21 cellular contexts compared by ENCODE assay signal in the genomic region with DNA sequence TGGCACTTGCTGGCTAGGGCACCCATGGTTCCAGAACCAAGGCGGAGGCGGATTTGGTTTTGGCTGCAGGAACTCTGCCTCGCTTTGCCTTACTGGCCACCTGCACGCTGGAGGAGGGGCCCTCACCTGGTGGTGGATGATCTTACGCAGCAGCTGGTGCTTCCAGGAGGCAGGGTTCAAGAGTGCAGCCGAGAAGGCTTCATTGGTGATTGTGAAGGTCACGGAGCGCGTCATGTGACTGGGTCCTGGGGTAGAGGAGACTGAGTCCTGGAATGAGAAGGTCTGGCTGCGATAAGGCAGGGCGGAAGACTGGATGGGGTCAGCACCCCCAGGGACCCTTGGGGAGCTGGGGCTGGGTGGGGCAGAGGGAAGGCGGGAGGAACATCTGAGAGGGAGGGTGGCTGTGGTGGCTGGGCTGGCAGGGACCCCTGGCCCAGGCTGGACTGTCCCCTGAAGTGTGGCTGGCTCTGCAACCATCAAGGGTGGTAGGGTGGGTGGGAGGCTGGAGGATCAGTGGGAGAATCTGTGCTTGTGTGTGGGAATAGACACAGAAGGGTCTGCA. TPM values are rescaled to one million over a fixed set of nuclear protein-coding genes. Genes with fewer than 3 reads are reported as not detected.
DNase-seq lines count a peak whose midpoint lies in the region; ATAC-seq, FAIRE-seq and TF ChIP-seq lines count a peak whose summit lies in the region.
"Had no signal": no experiment of that assay in that cellular context is flagged by ENCODE, and none has a peak within 500 bp of the region (broad histone marks: within the 10 kb centered on the region; RNA-seq: fewer than 3 reads in every experiment).

No MANE protein-coding gene starts in this region.

- ATAC-seq in left cardiac atrium (no peak), RWPE2 (ENCODE audit: low read depth) (no peak), esophagus mucosa (no peak)
- ATAC-seq: A549, GM12878, K562 had no signal

- peak overlapping the region; percentile 57 for H3K23ac ChIP-seq in neuronal stem cell (ENCODE audit: low read depth, low read length, poor library complexity)

- H3K4me2 ChIP-seq in neuronal stem cell (ENCODE audit: insufficient read depth, low read length, poor library complexity, severe bottlenecking), result no peak overlapping the region
- H3K4me2 ChIP-seq: A549, BLaER1 had no signal

- no peak overlapping the region for H2AK5ac ChIP-seq in neuronal stem cell (ENCODE audit: low read depth, low read length)

- H3K27ac ChIP-seq in RWPE2 (ENCODE audit: poor library complexity, severe bottlenecking) (no peak overlapping the region), neuronal stem cell (replicated peaks; ENCODE audit: low read length) (no peak overlapping the region)
- H3K27ac ChIP-seq: A549, BLaER1 had no signal

- no peak overlapping the region for H2AFZ ChIP-seq in neuronal stem cell (ENCODE audit: low read length)

- no peak overlapping the region for H3K9ac ChIP-seq in neuronal stem cell (ENCODE audit: low read depth, low read length, poor library complexity)
- H3K9ac ChIP-seq: BLaER1 had no signal

- H3K18ac ChIP-seq in neuronal stem cell (ENCODE audit: low read length), result peak overlapping the region; percentile 44

- DNase-seq in cardiac septum (ENCODE audit: low spot score), result peak; percentile 31
- no peak for DNase-seq in left cardiac atrium
- DNase-seq in RWPE2 (ENCODE audit: low spot score), result peak; percentile 65
- no peak for DNase-seq in neuronal stem cell (ENCODE audit: low spot score)
- no peak for DNase-seq in urothelium cell line (ENCODE audit: low spot score)
- DNase-seq in pons (ENCODE audit: low spot score), result no peak
- DNase-seq in GM19240 (ENCODE audit: insufficient read length, low spot score), result no peak
- DNase-seq: CD4-positive, alpha-beta memory T cell; EL; NCI-H1105; NCI-H2081; NCI-H774; SIG-M5 had no signal

- no peak overlapping the region for H2BK15ac ChIP-seq in neuronal stem cell (ENCODE audit: low read length)

- no peaks in the 10 kb centered on the region for H3K4me1 ChIP-seq in RWPE2 (ENCODE audit: insufficient read depth, poor library complexity, severe bottlenecking)
- peaks cover 5 to 6% of the 10 kb centered on the region in 2 donors for H3K4me1 ChIP-seq in neuronal stem cell (ENCODE audit: control insufficient read depth in 2 of 2, insufficient read depth in 1 of 2, low read depth in 1 of 2, low read length in 2 of 2)

- H3K4me3 ChIP-seq in RWPE2 (ENCODE audit: severe bottlenecking), result no peak overlapping the region
- no peak overlapping the region for H3K4me3 ChIP-seq in neuronal stem cell (ENCODE audit: low read length in 2 of 2)
- H3K4me3 ChIP-seq: A549, BLaER1, GM12878, K562 had no signal

- no CpG with 5 or more reads among the region's 12 CpGs for WGBS in neuronal stem cell (ENCODE audit: extremely low coverage in 2 of 2, insufficient read length in 2 of 2, insufficient replicate concordance in 1 of 2), 2 donors

- H3K9me3 ChIP-seq in RWPE2 (ENCODE audit: severe bottlenecking) (no peaks in the 10 kb centered on the region), neuronal stem cell (replicated peaks in 1 of 2; ENCODE audit: control insufficient read depth in 2 of 2, insufficient read depth in 1 of 2, low read depth in 1 of 2, low read length in 2 of 2) (peaks cover 0 to 2% of the 10 kb centered on the region in 2 donors)
- H3K9me3 ChIP-seq: A549, BLaER1 had no signal

- TF ChIP-seq CTCF in RWPE2 (IDR thresholded peaks at IDR 0.05; ENCODE audit: poor library complexity, severe bottlenecking), result no peak

- no peak overlapping the region for H3K14ac ChIP-seq in neuronal stem cell (ENCODE audit: low read length)

- H4K8ac ChIP-seq in neuronal stem cell (ENCODE audit: low read depth, low read length), result no peak overlapping the region

- no peak overlapping the region for H2BK120ac ChIP-seq in neuronal stem cell (ENCODE audit: low read depth, low read length)

- peaks cover 3% of the 10 kb centered on the region for H3K79me1 ChIP-seq in neuronal stem cell (ENCODE audit: low read depth, low read length)

- intact Hi-C loops in cardiac septum (cut with DNase I) (no loop called here), left cardiac atrium (cut with DNase I) (no loop called here)

- FAIRE-seq in urothelium cell line (lab: Jason Lieb, UNC), result peak; percentile 76
- FAIRE-seq: A549, GM12878, H1, K562 had no signal

- no peak overlapping the region for H2BK5ac ChIP-seq in neuronal stem cell (ENCODE audit: low read length)

- no peak overlapping the region for H2BK12ac ChIP-seq in neuronal stem cell (ENCODE audit: low read length)

- H4K91ac ChIP-seq in neuronal stem cell (ENCODE audit: low read depth, low read length, poor library complexity), result no peak overlapping the region

- no peaks in the 10 kb centered on the region for H3K36me3 ChIP-seq in RWPE2 (ENCODE audit: low read depth)
- H3K36me3 ChIP-seq in neuronal stem cell (replicated peaks in 1 of 2; ENCODE audit: control insufficient read depth in 2 of 2, insufficient read depth in 2 of 2, low read length in 2 of 2), result no peaks in the 10 kb centered on the region
- H3K36me3 ChIP-seq: BLaER1 had no signal

- no peaks in the 10 kb centered on the region for H3K27me3 ChIP-seq in RWPE2 (ENCODE audit: insufficient read depth, poor library complexity, severe bottlenecking)
- H3K27me3 ChIP-seq in neuronal stem cell (ENCODE audit: control insufficient read depth in 3 of 3, insufficient read depth in 3 of 3, low read depth in 1 of 3, low read length in 3 of 3), result peaks cover 0 to 28% (median 0%) of the 10 kb centered on the region in 3 experiments
- H3K27me3 ChIP-seq: BLaER1 had no signal

- no peak overlapping the region for H3K4ac ChIP-seq in neuronal stem cell (ENCODE audit: low read length)

RNA-seq across cellular contexts. Expression of a gene that starts 25.8 kb away (rescaled TPM):
- not detected for total RNA-seq in cardiac septum
- not detected for total RNA-seq in left cardiac atrium
- not detected for polyA plus RNA-seq in neuronal stem cell (2013, experiment 1 of 2)
- polyA plus RNA-seq in neuronal stem cell (2013, experiment 2 of 2), result not detected
- not detected for total RNA-seq in esophagus mucosa
- total RNA-seq: CD4-positive, alpha-beta memory T cell; GM12878; K562; NCI-H460; RPMI7951 had no signal
- polyA plus RNA-seq: A549; CD4-positive, alpha-beta memory T cell; GM12878; K562 had no signal

RNA-seq across cellular contexts. Expression of a gene that starts 30.7 kb away (rescaled TPM):
- 12.9 TPM for total RNA-seq in cardiac septum
- 10 to 100 TPM in 1 of 2 donors, 1 to 10 TPM in 1; 9.0 to 14.2 TPM for total RNA-seq in left cardiac atrium
- 5.9 TPM for polyA plus RNA-seq in neuronal stem cell (2013, experiment 1 of 2)
- polyA plus RNA-seq in neuronal stem cell (2013, experiment 2 of 2), result 5.5 TPM
- total RNA-seq in esophagus mucosa, result 23.1 TPM

RNA-seq across cellular contexts. Expression of a gene that starts 50.3 kb away (rescaled TPM):
- total RNA-seq in cardiac septum (not detected), left cardiac atrium (not detected), esophagus mucosa (not detected)
- polyA plus RNA-seq in neuronal stem cell (2013, experiment 1 of 2), result 0.04 TPM
- 0.03 TPM for polyA plus RNA-seq in neuronal stem cell (2013, experiment 2 of 2)
- total RNA-seq: CD4-positive, alpha-beta memory T cell; GM12878; K562; NCI-H460; RPMI7951 had no signal
- polyA plus RNA-seq: CD4-positive, alpha-beta memory T cell; GM12878; K562 had no signal

Comparison
In these comparisons a context has a peak if more than half of its experiments do, and no peak if none do; other contexts are left out.
1. DNase-seq: peak in cardiac septum (single experiment) and RWPE2 (single experiment); none in left cardiac atrium (single experiment), neuronal stem cell (single experiment), urothelium cell line (single experiment), pons (single experiment) and GM19240 (single experiment).